20 cellular contexts compared by ENCODE assay signal in the genomic region with DNA sequence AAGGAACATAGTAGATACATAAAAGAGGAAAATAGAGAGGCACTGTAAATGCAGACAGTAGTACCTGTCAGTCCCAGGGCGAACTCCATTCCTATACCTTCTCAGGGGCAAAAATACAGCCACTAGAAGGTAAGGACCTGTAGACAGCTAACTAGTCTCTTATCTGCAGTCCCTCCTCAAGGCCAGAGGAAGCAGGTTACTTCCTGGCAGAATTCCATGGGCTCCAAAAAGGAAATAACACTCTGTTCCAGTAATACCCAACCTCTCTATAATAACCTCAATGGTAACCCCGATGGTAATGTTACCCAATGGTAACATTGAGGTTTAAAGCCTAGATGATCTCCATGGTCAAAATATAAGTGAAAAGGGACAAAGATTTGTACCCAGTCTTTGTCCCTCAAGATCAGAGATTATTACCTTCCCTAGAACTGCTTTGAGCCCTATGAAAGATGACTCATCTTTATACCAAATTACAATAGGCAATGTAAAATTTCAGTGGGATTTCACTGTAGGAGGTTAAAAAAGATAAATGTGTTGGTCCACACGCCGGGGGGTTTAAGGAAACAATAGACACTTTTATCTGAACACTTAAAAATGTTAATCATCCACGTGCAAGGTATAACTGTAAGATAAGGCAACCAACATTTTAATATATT.
DNase-seq lines count a peak whose midpoint lies in the region; ATAC-seq, FAIRE-seq and TF ChIP-seq lines count a peak whose summit lies in the region.
"Had no signal": no experiment of that assay in that cellular context is flagged by ENCODE, and none has a peak within 500 bp of the region (broad histone marks: within the 10 kb centered on the region; RNA-seq: fewer than 3 reads in every experiment).

No MANE protein-coding gene starts in this region.

- ATAC-seq in mucosa of descending colon: peak; percentile 58
- ATAC-seq in GM21717 (IDR thresholded peaks at IDR 0.05; ENCODE audit: unreplicated experiment): no peak
- ATAC-seq in left cardiac atrium: no peak

- H3K9me3 ChIP-seq in HEK293 (ENCODE audit: control insufficient read depth, insufficient read depth, low read depth, low read length) (no peaks in the 10 kb centered on the region), endothelial cell of umbilical vein (replicated peaks; ENCODE audit: control insufficient read depth, insufficient read depth, low read length) (no peaks in the 10 kb centered on the region), mucosa of descending colon (no peaks in the 10 kb centered on the region)
- H3K9me3 ChIP-seq: Caco-2, MG63 had no signal

- TF ChIP-seq CTCF in HEK293 (tag by site-specific recombination; IDR thresholded peaks at IDR 0.05) (no peak), endothelial cell of umbilical vein (IDR thresholded peaks at IDR 0.05; ENCODE audit: extremely low read depth in 1 of 2, insufficient read depth in 1 of 2, low read depth in 1 of 2, low read length in 2 of 2) (no peak), mucosa of descending colon (IDR thresholded peaks at IDR 0.05) (no peak)

- TF ChIP-seq POLR2A in endothelial cell of umbilical vein (IDR thresholded peaks at IDR 0.05; ENCODE audit: low read depth, low read length): no peak

- DNase-seq in NCI-H146 treated with DMSO at 0.1 percent for 48 hours (lab: John Stamatoyannopoulos, UW; ENCODE audit: unreplicated experiment) (peak; percentile 21), endothelial cell of umbilical vein (ENCODE audit: low read depth, low spot score) (peak; percentile 89), mucosa of descending colon (no peak), SKM-1 treated with dmso at 0.1 percent for 144 hours (lab: John Stamatoyannopoulos, UW; ENCODE audit: unreplicated experiment) (no peak), NCI-H446 treated with DMSO at 0.1 percent for 48 hours (lab: John Stamatoyannopoulos, UW) (no peak), left cardiac atrium (no peak)
- DNase-seq: Caco-2; DMS79; GM23248; MG63; NCI-H1092; NCI-H1694; NCI-H2227 treated with DMSO at 0.1 percent for 48 hours; NCI-H526; NK-92 treated with Interleukin-12 subunit alpha and Interleukin-12 subunit beta, amount 100 ng/mL, for 24 hours; SIG-M5 had no signal

- H4K20me1 ChIP-seq in endothelial cell of umbilical vein (replicated peaks; ENCODE audit: control insufficient read depth, extremely low read depth, insufficient read depth, low read length): no peaks in the 10 kb centered on the region

- no peak overlapping the region for H3K4me3 ChIP-seq in HEK293 (ENCODE audit: low read depth, low read length)
- no peak overlapping the region for H3K4me3 ChIP-seq in endothelial cell of umbilical vein (replicated peaks in 1 of 3; ENCODE audit: insufficient read depth in 1 of 3, low read depth in 1 of 3, low read length in 3 of 3)
- H3K4me3 ChIP-seq in mucosa of descending colon: no peak overlapping the region
- H3K4me3 ChIP-seq: GM23248, MG63 had no signal

- no peak overlapping the region for H3K9ac ChIP-seq in endothelial cell of umbilical vein (replicated peaks; ENCODE audit: extremely low read depth, insufficient read depth, low read length)
- H3K9ac ChIP-seq: GM23248, KMS-11 had no signal

- H3K4me1 ChIP-seq in HEK293 (ENCODE audit: control insufficient read depth, insufficient read depth, low read length) (peaks cover 5% of the 10 kb centered on the region), endothelial cell of umbilical vein (ENCODE audit: control insufficient read depth, extremely low read depth, insufficient read depth, low read length) (peaks cover 36% of the 10 kb centered on the region), mucosa of descending colon (ENCODE audit: low read depth) (no peaks in the 10 kb centered on the region)

- peak overlapping the region; percentile 63 for H3K4me2 ChIP-seq in endothelial cell of umbilical vein (ENCODE audit: insufficient read depth, low read length)
- H3K4me2 ChIP-seq: KMS-11 had no signal

- POLR2A ChIA-PET in HEK293 (lab: Yijun Ruan, JAX) (interaction anchor here (1.1 to 1.2 kb wide), 2 partner anchors 9 to 32 kb away, joined by 3 read pairs; no protein-coding TSS in a partner anchor), endothelial cell of umbilical vein (lab: Charles Lee) (interaction anchor here (0.6 kb wide), 1 partner anchor 1866 kb away, joined by 4 read pairs; no protein-coding TSS in a partner anchor)

- H3K79me2 ChIP-seq in endothelial cell of umbilical vein (ENCODE audit: control insufficient read depth, insufficient read depth, low read length): no peaks in the 10 kb centered on the region

- H3K36me3 ChIP-seq in HEK293 (ENCODE audit: control insufficient read depth in 2 of 2, insufficient read depth in 1 of 2, low read length in 2 of 2): no peaks in the 10 kb centered on the region
- no peaks in the 10 kb centered on the region for H3K36me3 ChIP-seq in endothelial cell of umbilical vein (ENCODE audit: control insufficient read depth in 2 of 2, extremely low read depth in 1 of 2, insufficient read depth in 2 of 2, low read length in 2 of 2)
- no peaks in the 10 kb centered on the region for H3K36me3 ChIP-seq in mucosa of descending colon (ENCODE audit: low read depth)
- H3K36me3 ChIP-seq: MG63 had no signal

- CTCF ChIA-PET in HEK293 (lab: Yijun Ruan, JAX): interaction anchor here (0.6 to 1.0 kb wide), 2 partner anchors 7 to 22 kb away, joined by 3 read pairs; no protein-coding TSS in a partner anchor
- CTCF ChIA-PET in endothelial cell of umbilical vein (lab: Charles Lee): no interaction called here

- no peaks in the 10 kb centered on the region for H3K9me1 ChIP-seq in endothelial cell of umbilical vein (replicated peaks; ENCODE audit: control insufficient read depth, extremely low read depth, insufficient read depth, low read length)

- FAIRE-seq in endothelial cell of umbilical vein (lab: Jason Lieb, UNC): peak; percentile 66
- FAIRE-seq: G401.6 had no signal

- no peak overlapping the region for H3K27ac ChIP-seq in HEK293 (ENCODE audit: extremely low read depth, low read depth, low read length)
- H3K27ac ChIP-seq in endothelial cell of umbilical vein (ENCODE audit: insufficient read depth, low read depth, low read length): peak overlapping the region; percentile 29
- H3K27ac ChIP-seq: GM23248, KMS-11 had no signal

- no TSS peak for BruUV-seq in endothelial cell of umbilical vein (replicated peaks; lab: Mats Ljungman, UMichigan)

- intact Hi-C loops in endothelial cell of umbilical vein (cut with micrococcal nuclease): loop anchor here (10.0 kb wide), 1 partner anchor 272 kb away; no protein-coding TSS in a partner anchor
- intact Hi-C loops in mucosa of descending colon (cut with DNase I, micrococcal nuclease): no loop called here
- intact Hi-C loops in left cardiac atrium (cut with DNase I): no loop called here

- dilution Hi-C loops in endothelial cell of umbilical vein (cut with MboI; ENCODE audit: extremely low pct_ligation_motif_present, low sequenced_read_pairs): no loop called here

- peak overlapping the region; percentile 16 for H2AFZ ChIP-seq in endothelial cell of umbilical vein (ENCODE audit: low read depth, low read length)
- H2AFZ ChIP-seq: GM23248 had no signal

- no peaks in the 10 kb centered on the region for H3K27me3 ChIP-seq in endothelial cell of umbilical vein (ENCODE audit: control insufficient read depth in 2 of 2, insufficient read depth in 2 of 2, low read length in 2 of 2)
- H3K27me3 ChIP-seq: MG63 had no signal

TF ChIP-seq in HEK293, 187 proteins besides CTCF, POLR2A, EP300 and RAD21 (continues in another document):
- no peak for TF ChIP-seq ZNF132 (tag by site-specific recombination; IDR thresholded peaks at IDR 0.05; ENCODE audit: borderline replicate concordance)

TF ChIP-seq in endothelial cell of umbilical vein, 7 proteins besides CTCF, POLR2A, EP300 and RAD21:
- TF ChIP-seq POLR2AphosphoS5 (IDR thresholded peaks at IDR 0.05; ENCODE audit: insufficient read depth, low read depth, low read length) (peak; percentile 43), JUN (IDR thresholded peaks at IDR 0.05; ENCODE audit: borderline replicate concordance, insufficient read depth, insufficient read length, low read depth) (peak; percentile 48), GATA2 (IDR thresholded peaks at IDR 0.05; ENCODE audit: insufficient read depth, insufficient read length, low read depth, low read length) (peak; percentile 55), FOS (IDR thresholded peaks at IDR 0.05; ENCODE audit: borderline replicate concordance, insufficient read depth, low read length) (peak; percentile 52), EZH2 (IDR thresholded peaks at IDR 0.05; ENCODE audit: borderline replicate concordance, low read depth, low read length, severe bottlenecking) (no peak), MYC (IDR thresholded peaks at IDR 0.05; ENCODE audit: low read depth, low read length) (no peak)
- TF ChIP-seq, protein P1, sequence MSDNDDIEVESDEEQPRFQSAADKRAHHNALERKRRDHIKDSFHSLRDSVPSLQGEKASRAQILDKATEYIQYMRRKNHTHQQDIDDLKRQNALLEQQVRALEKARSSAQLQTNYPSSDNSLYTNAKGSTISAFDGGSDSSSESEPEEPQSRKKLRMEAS (IDR thresholded peaks at IDR 0.05; ENCODE audit: insufficient read depth, insufficient read length): no peak

Comparison
In these comparisons a context has a peak if more than half of its experiments do, and no peak if none do; other contexts are left out.
1. DNase-seq: peak in NCI-H146 treated with DMSO at 0.1 percent for 48 hours (single experiment) and endothelial cell of umbilical vein (single experiment); none in mucosa of descending colon (0 of 3), SKM-1 treated with dmso at 0.1 percent for 144 hours (single experiment), NCI-H446 treated with DMSO at 0.1 percent for 48 hours (single experiment) and left cardiac atrium (single experiment).